Comparison of ENCODE assay signal across 22 cellular contexts in genomic region chr3:72567474-72567873, GRCh38.
"Had no signal": no experiment of that assay in that cellular context is flagged by ENCODE, and none has a peak within 500 bp of the region (broad histone marks: within the 10 kb centered on the region; RNA-seq: fewer than 3 reads in every experiment).

No MANE protein-coding gene starts in this region.

- ATAC-seq: activated CD8-positive, alpha-beta memory T cell treated with anti-CD3 and anti-CD28 coated beads, Interleukin-2, amount 10 ng/mL, durations not matched to agents 7 days and 5 days; gastrocnemius medialis; naive thymus-derived CD4-positive, alpha-beta T cell had no signal

- H3K9me3 Mint-ChIP-seq: activated B cell treated with CpG ODN at 0.5 μM for 24 hours; activated CD4-positive, alpha-beta memory T cell treated with anti-CD3 and anti-CD28 coated beads for 36 hours; activated naive CD8-positive, alpha-beta T cell treated with anti-CD3 and anti-CD28 coated beads, Interleukin-2, amount 10 ng/mL, durations not matched to agents 7 days and 5 days; activated T-helper 2 cell treated with anti-CD3 and anti-CD28 coated beads, Interferon-gamma antibody, Interleukin-2, Interleukin-4, amounts not matched to agents 10 μg/mL and 5 μg/mL and 100 μg/mL, durations not matched to agents 14 hours and 24 hours and 36 hours; naive thymus-derived CD4-positive, alpha-beta T cell; T-helper 2 cell treated with Interferon-gamma antibody and Interleukin-4, amounts not matched to agents 5 μg/mL and 100 μg/mL, for 36 hours had no signal

- H3K4me3 Mint-ChIP-seq: activated B cell treated with CpG ODN at 0.5 μM for 24 hours; activated CD4-positive, alpha-beta memory T cell treated with anti-CD3 and anti-CD28 coated beads for 36 hours; activated CD8-positive, alpha-beta memory T cell treated with anti-CD3 and anti-CD28 coated beads, Interleukin-2, amount 10 ng/mL, durations not matched to agents 7 days and 5 days; activated naive CD8-positive, alpha-beta T cell treated with anti-CD3 and anti-CD28 coated beads, Interleukin-2, amount 10 ng/mL, durations not matched to agents 7 days and 5 days; naive thymus-derived CD4-positive, alpha-beta T cell; T-helper 2 cell treated with Interferon-gamma antibody and Interleukin-4, amounts not matched to agents 5 μg/mL and 100 μg/mL, for 36 hours had no signal

- H3K9me3 ChIP-seq: gastrocnemius medialis, SK-N-SH, suprapubic skin had no signal

- H3K4me2 ChIP-seq: SK-N-SH had no signal

- H3K36me3 Mint-ChIP-seq: activated CD4-positive, alpha-beta memory T cell treated with anti-CD3 and anti-CD28 coated beads for 36 hours; activated CD8-positive, alpha-beta memory T cell treated with anti-CD3 and anti-CD28 coated beads, Interleukin-2, amount 10 ng/mL, durations not matched to agents 7 days and 5 days; activated naive CD8-positive, alpha-beta T cell treated with anti-CD3 and anti-CD28 coated beads, Interleukin-2, amount 10 ng/mL, durations not matched to agents 7 days and 5 days; naive thymus-derived CD4-positive, alpha-beta T cell had no signal

- H3K9ac ChIP-seq: parathyroid adenoma, SK-N-SH had no signal

- H3K27me3 ChIP-seq: gastrocnemius medialis, suprapubic skin had no signal

- H3K4me1 ChIP-seq: gastrocnemius medialis, parathyroid adenoma, suprapubic skin had no signal

- H3K27me3 Mint-ChIP-seq: activated CD4-positive, alpha-beta memory T cell treated with anti-CD3 and anti-CD28 coated beads for 36 hours; activated CD8-positive, alpha-beta memory T cell treated with anti-CD3 and anti-CD28 coated beads, Interleukin-2, amount 10 ng/mL, durations not matched to agents 7 days and 5 days; activated naive CD8-positive, alpha-beta T cell treated with anti-CD3 and anti-CD28 coated beads, Interleukin-2, amount 10 ng/mL, durations not matched to agents 7 days and 5 days; naive thymus-derived CD4-positive, alpha-beta T cell had no signal

- H3K4me1 Mint-ChIP-seq: activated B cell treated with CpG ODN at 0.5 μM for 24 hours; activated CD8-positive, alpha-beta memory T cell treated with anti-CD3 and anti-CD28 coated beads, Interleukin-2, amount 10 ng/mL, durations not matched to agents 7 days and 5 days; activated naive CD8-positive, alpha-beta T cell treated with anti-CD3 and anti-CD28 coated beads, Interleukin-2, amount 10 ng/mL, durations not matched to agents 7 days and 5 days had no signal

- H3K36me3 ChIP-seq: gastrocnemius medialis, suprapubic skin had no signal

- H3K27ac Mint-ChIP-seq: activated B cell treated with CpG ODN at 0.5 μM for 24 hours; activated CD4-positive, alpha-beta memory T cell treated with anti-CD3 and anti-CD28 coated beads for 36 hours; activated CD8-positive, alpha-beta memory T cell treated with anti-CD3 and anti-CD28 coated beads, Interleukin-2, amount 10 ng/mL, durations not matched to agents 7 days and 5 days; activated naive CD8-positive, alpha-beta T cell treated with anti-CD3 and anti-CD28 coated beads, Interleukin-2, amount 10 ng/mL, durations not matched to agents 7 days and 5 days; activated T-helper 2 cell treated with anti-CD3 and anti-CD28 coated beads, Interferon-gamma antibody, Interleukin-2, Interleukin-4, amounts not matched to agents 10 μg/mL and 5 μg/mL and 100 μg/mL, durations not matched to agents 14 hours and 24 hours and 36 hours; naive thymus-derived CD4-positive, alpha-beta T cell; T-helper 2 cell treated with Interferon-gamma antibody and Interleukin-4, amounts not matched to agents 5 μg/mL and 100 μg/mL, for 36 hours had no signal

- DNase-seq: activated B cell treated with CpG ODN at 0.5 μM for 24 hours; activated CD4-positive, alpha-beta memory T cell treated with anti-CD3 and anti-CD28 coated beads for 36 hours; activated CD4-positive, alpha-beta T cell treated with anti-CD3 and anti-CD28 coated beads for 4 hours; activated CD8-positive, alpha-beta memory T cell treated with anti-CD3 and anti-CD28 coated beads, Interleukin-2, amount 10 ng/mL, durations not matched to agents 7 days and 5 days; activated naive CD4-positive, alpha-beta T cell treated with Interleukin-2 at 50 U/mL for 16 hours; activated naive CD8-positive, alpha-beta T cell treated with anti-CD3 and anti-CD28 coated beads, Interleukin-2, amount 10 ng/mL, durations not matched to agents 7 days and 5 days; amygdala; central memory CD4-positive, alpha-beta T cell; erythroblast; gastrocnemius medialis; head of caudate nucleus; kidney; mesendoderm; naive thymus-derived CD4-positive, alpha-beta T cell; SK-N-SH; stimulated activated CD4-positive, alpha-beta T cell treated with anti-CD3 and anti-CD28 coated beads, Interleukin-2, amount 100 ng/mL, for 24 hours; stimulated activated naive CD4-positive, alpha-beta T cell treated with Interleukin-2 at 50 U/mL for 16 hours; trophoblast cell had no signal

- H3K79me2 ChIP-seq: parathyroid adenoma had no signal

- H2AFZ ChIP-seq: parathyroid adenoma had no signal

- H3K4me3 ChIP-seq: gastrocnemius medialis, suprapubic skin had no signal

- H3K27ac ChIP-seq: gastrocnemius medialis, parathyroid adenoma, suprapubic skin had no signal
